1 cellular context compared by ENCODE assay signal in genomic region chr10:80552151-80552646, GRCh38.
A peak's percentile ranks its signal among the peaks of the same experiment; 100 is the strongest.
TF ChIP-seq lines count a peak whose summit lies in the region.

No MANE protein-coding gene starts in this region.

TF ChIP-seq in HepG2, 621 proteins besides CTCF, POLR2A, EP300 and RAD21 (continued from another document):
- TF ChIP-seq TFAP4 (IDR thresholded peaks at IDR 0.05; ENCODE audit: borderline replicate concordance, low read depth) (peak; percentile 75), PPARG (CRISPR knock-in tag; conservative IDR thresholded peaks at IDR 0.05) (peak; percentile 91), ZBTB40 (IDR thresholded peaks at IDR 0.05) (no peak), ZBTB40 (CRISPR knock-in tag; IDR thresholded peaks at IDR 0.05) (no peak), ZNF292 (CRISPR knock-in tag; IDR thresholded peaks at IDR 0.05; ENCODE audit: borderline replicate concordance, low read depth) (0 out of 2 replicates have a peak, but pooled peaks have one; percentile 40), SALL1 (CRISPR knock-in tag; IDR thresholded peaks at IDR 0.05) (peak; percentile 30; the same call in 1 of the 2 replicates), ZNF878 (CRISPR knock-in tag; IDR thresholded peaks at IDR 0.05) (no peak), ZNF841 (CRISPR knock-in tag; IDR thresholded peaks at IDR 0.05; ENCODE audit: borderline replicate concordance) (no peak)
